In the genomic region with DNA sequence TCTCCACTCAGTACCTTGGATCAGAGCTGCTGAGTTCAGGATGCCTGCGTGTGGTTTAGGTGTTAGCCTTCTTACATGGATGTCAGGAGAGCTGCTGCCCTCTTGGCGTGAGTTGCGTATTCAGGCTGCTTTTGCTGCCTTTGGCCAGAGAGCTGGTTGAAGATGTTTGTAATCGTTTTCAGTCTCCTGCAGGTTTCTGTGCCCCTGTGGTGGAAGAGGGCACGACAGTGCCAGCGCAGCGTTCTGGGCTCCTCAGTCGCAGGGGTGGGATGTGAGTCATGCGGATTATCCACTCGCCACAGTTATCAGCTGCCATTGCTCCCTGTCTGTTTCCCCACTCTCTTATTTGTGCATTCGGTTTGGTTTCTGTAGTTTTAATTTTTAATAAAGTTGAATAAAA, we compare ENCODE assay signal across 27 cellular contexts.
"Had no signal": no experiment of that assay in that cellular context is flagged by ENCODE, and none has a peak within 500 bp of the region (broad histone marks: within the 10 kb centered on the region; RNA-seq: fewer than 3 reads in every experiment).

No MANE protein-coding gene starts in this region.

- ATAC-seq: activated CD4-positive, alpha-beta T cell treated with anti-CD3 and anti-CD28 coated beads for 36 hours; activated CD8-positive, alpha-beta memory T cell treated with anti-CD3 and anti-CD28 coated beads, Interleukin-2, amount 10 ng/mL, durations not matched to agents 7 days and 5 days; activated CD8-positive, alpha-beta T cell treated with anti-CD3 and anti-CD28 coated beads, Interleukin-2, amount 10 ng/mL, durations not matched to agents 7 days and 5 days; esophagus mucosa had no signal

- H3K27me3 ChIP-seq: brain microvascular endothelial cell, colonic mucosa had no signal

- H3K36me3 ChIP-seq: brain microvascular endothelial cell, colonic mucosa had no signal

- FAIRE-seq: astrocyte, endometrium, frontal cortex had no signal

- DNase-seq: activated CD4-positive, alpha-beta memory T cell treated with anti-CD3 and anti-CD28 coated beads for 36 hours; activated CD4-positive, alpha-beta T cell treated with anti-CD3 and anti-CD28 coated beads for 36 hours; activated CD4-positive, alpha-beta T cell treated with anti-CD3 and anti-CD28 coated beads, Interleukin-2, amount 10 ng/mL, durations not matched to agents 24 days and 14 days; activated CD4-positive, CD25-positive, alpha-beta regulatory T cell; activated CD4-positive, CD25-positive, alpha-beta regulatory T cell treated with anti-CD3 and anti-CD28 coated beads, Interleukin-2, amount 50 U/mL, for 72 hours; activated CD8-positive, alpha-beta memory T cell treated with anti-CD3 and anti-CD28 coated beads, Interleukin-2, amount 10 ng/mL, durations not matched to agents 7 days and 5 days; activated CD8-positive, alpha-beta memory T cell treated with anti-CD3 and anti-CD28 coated beads, Interleukin-2, amount 50 U/mL, for 4 hours; activated CD8-positive, alpha-beta T cell treated with anti-CD3 and anti-CD28 coated beads, Interleukin-2, amount 10 ng/mL, durations not matched to agents 7 days and 5 days; activated gamma-delta T cell; activated naive CD4-positive, alpha-beta T cell treated with anti-CD3 and anti-CD28 coated beads, Interleukin-2, amount 50 U/mL, for 16 hours; activated naive CD4-positive, alpha-beta T cell treated with Interleukin-2 at 50 U/mL for 16 hours; activated T-cell treated with anti-CD3 and anti-CD28 coated beads, Interleukin-2, amount 50 U/mL, for 1 hour; activated T-cell treated with anti-CD3 and anti-CD28 coated beads, Interleukin-2, amount 50 U/mL, for 48 hours; amniotic stem cell; anterior cingulate cortex; brain microvascular endothelial cell; central memory CD4-positive, alpha-beta T cell; cerebellar nuclear complex; colonic mucosa; effector CD8-positive, alpha-beta T cell; foreskin fibroblast; head of caudate nucleus; T-helper 2 cell had no signal

- H3K27ac ChIP-seq: brain microvascular endothelial cell, colonic mucosa had no signal

- H3K9me3 ChIP-seq: colonic mucosa had no signal

- H3K4me1 ChIP-seq: colonic mucosa had no signal

- H3K4me3 ChIP-seq: colonic mucosa had no signal
